Comparison of ENCODE assay signal across 26 cellular contexts in the genomic region with DNA sequence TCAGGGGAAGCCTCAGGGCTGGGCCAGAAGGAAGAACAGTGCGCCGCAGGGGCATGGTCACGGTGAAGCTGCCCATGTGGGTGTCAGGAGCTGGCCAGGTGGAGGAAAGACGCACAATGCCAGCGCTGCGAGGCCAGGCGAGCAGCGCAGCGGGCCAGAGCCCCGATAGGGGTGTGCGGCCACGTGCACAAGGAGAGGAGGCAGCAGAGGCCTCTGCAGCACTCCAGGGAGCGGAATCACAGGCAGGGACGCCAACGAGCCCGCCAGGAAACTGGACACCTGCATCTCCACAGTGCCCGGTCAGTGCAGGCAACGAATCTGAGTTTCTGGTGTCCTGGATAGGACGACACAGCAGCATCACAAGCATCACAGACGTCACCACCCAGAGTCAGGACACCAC. TPM values are rescaled to one million over a fixed set of nuclear protein-coding genes. Genes with fewer than 3 reads are reported as not detected.
DNase-seq lines count a peak whose midpoint lies in the region; ATAC-seq, FAIRE-seq and TF ChIP-seq lines count a peak whose summit lies in the region.
"Had no signal": no experiment of that assay in that cellular context is flagged by ENCODE, and none has a peak within 500 bp of the region (broad histone marks: within the 10 kb centered on the region; RNA-seq: fewer than 3 reads in every experiment).

No MANE protein-coding gene starts in this region.

- H3K4ac ChIP-seq in H1 (replicated peaks; ENCODE audit: insufficient read length, low read depth, low read length) (no peak overlapping the region), trophoblast cell (ENCODE audit: low read depth, low read length) (peak overlapping the region; percentile 91)

- no peak overlapping the region for H4K5ac ChIP-seq in H1 (ENCODE audit: insufficient read length, low read depth, low read length)

- H2AFZ ChIP-seq in OCI-LY1 (ENCODE audit: low read length) (no peak overlapping the region), H1 (ENCODE audit: low read length) (no peak overlapping the region), trophoblast cell (ENCODE audit: insufficient read depth, low read length, poor library complexity) (no peak overlapping the region)

- POLR2A ChIA-PET in H1 (lab: Charles Lee; ENCODE audit: partially characterized antibody): interaction anchor here (0.9 to 2.6 kb wide), 3 partner anchors 9 to 37 kb away, joined by 3 to 14 read pairs (median 3); no protein-coding TSS in a partner anchor

- H3K23me2 ChIP-seq in H1 (ENCODE audit: low read depth, low read length): no peaks in the 10 kb centered on the region

- H3K4me3 ChIP-seq in OCI-LY1 (ENCODE audit: low read depth, low read length, poor library complexity, severe bottlenecking): no peak overlapping the region
- H3K4me3 ChIP-seq in H1 (ENCODE audit: extremely low read depth in 1 of 4, insufficient read depth in 2 of 4, low read depth in 3 of 4, low read length in 4 of 4): no peak overlapping the region
- H3K4me3 ChIP-seq in trophoblast cell (ENCODE audit: low read depth, low read length): no peak overlapping the region
- H3K4me3 ChIP-seq: colonic mucosa, gastroesophageal sphincter, HAP-1, right lobe of liver, tibial artery had no signal

- no peak overlapping the region for H2BK15ac ChIP-seq in H1 (ENCODE audit: low read length)

- H3K79me1 ChIP-seq in H1 (ENCODE audit: low read depth, low read length) (peaks cover 42% of the 10 kb centered on the region), trophoblast cell (ENCODE audit: low read length) (no peaks in the 10 kb centered on the region)

- TF ChIP-seq CTCF in OCI-LY1 (IDR thresholded peaks at IDR 0.05; ENCODE audit: low read length) (no peak), H1 (IDR thresholded peaks at IDR 0.05; ENCODE audit: control extremely low read depth in 1 of 3, insufficient read depth in 1 of 3, low read depth in 1 of 3, low read length in 3 of 3) (no peak)

- H2BK12ac ChIP-seq in H1 (ENCODE audit: low read depth, low read length): no peak overlapping the region
- H2BK12ac ChIP-seq in trophoblast cell (ENCODE audit: low read length): no peak overlapping the region

- H3K36me3 ChIP-seq in OCI-LY1 (ENCODE audit: insufficient read depth, low read length): 0 out of 2 replicates have a peak, but pooled peaks cover 3% of the 10 kb centered on the region
- H3K36me3 ChIP-seq in H1 (ENCODE audit: control insufficient read depth in 2 of 4, insufficient read depth in 4 of 4, low read length in 3 of 4): no peaks in the 10 kb centered on the region
- H3K36me3 ChIP-seq in trophoblast cell (ENCODE audit: control insufficient read depth in 1 of 2, insufficient read depth in 2 of 2, low read length in 2 of 2): peaks cover 0 to 2% of the 10 kb centered on the region in 2 experiments
- H3K36me3 ChIP-seq: colonic mucosa, gastroesophageal sphincter, HAP-1, right lobe of liver, spleen, tibial artery had no signal

- no peaks in the 10 kb centered on the region for H3K9me2 ChIP-seq in OCI-LY1 (ENCODE audit: low read depth, low read length)

- peaks cover 66% of the 10 kb centered on the region for H3K4me1 Mint-ChIP-seq in activated naive CD4-positive, alpha-beta T cell treated with anti-CD3 and anti-CD28 coated beads, Interleukin-2, amount 50 U/mL, for 24 hours

- no peak for TF ChIP-seq RAD21 in H1 (IDR thresholded peaks at IDR 0.05 in 1 of 2, conservative IDR thresholded peaks at IDR 0.05 in 1 of 2; ENCODE audit: low read depth in 2 of 2, low read length in 2 of 2)

- no peak overlapping the region for H2BK5ac ChIP-seq in H1 (ENCODE audit: low read depth, low read length)
- no peak overlapping the region for H2BK5ac ChIP-seq in trophoblast cell (ENCODE audit: low read depth, low read length, poor library complexity)

- no peak overlapping the region for H4K91ac ChIP-seq in H1 (replicated peaks; ENCODE audit: insufficient read length, low read length)
- H4K91ac ChIP-seq in trophoblast cell (ENCODE audit: low read depth, low read length): no peak overlapping the region

- H3K79me2 ChIP-seq in OCI-LY1 (ENCODE audit: insufficient read depth, low read length) (peaks cover 29% of the 10 kb centered on the region; the same call in 1 of the 2 replicates), H1 (ENCODE audit: control insufficient read depth in 1 of 2, insufficient read depth in 2 of 2, low read length in 2 of 2) (peaks cover 18 to 91% of the 10 kb centered on the region in 2 experiments), trophoblast cell (ENCODE audit: control insufficient read depth, insufficient read depth, low read length, poor library complexity) (peaks cover 36% of the 10 kb centered on the region)

- DNase-seq in activated naive CD4-positive, alpha-beta T cell treated with anti-CD3 and anti-CD28 coated beads, Interleukin-2, amount 50 U/mL, for 72 hours (ENCODE audit: low spot score in 2 of 2): no peak
- DNase-seq in H1 (ENCODE audit: low read depth in 1 of 2, low spot score in 2 of 2): no peak
- DNase-seq in trophoblast cell: no peak
- DNase-seq in NCI-H446 treated with DMSO at 0.1 percent for 48 hours (lab: John Stamatoyannopoulos, UW): no peak
- no peak for DNase-seq in GM12892 (ENCODE audit: insufficient read length)
- DNase-seq: activated CD4-positive, alpha-beta memory T cell treated with anti-CD3 and anti-CD28 coated beads, Interleukin-2, amount 10 ng/mL, durations not matched to agents 7 days and 5 days; activated naive CD8-positive, alpha-beta T cell treated with anti-CD3 and anti-CD28 coated beads, Interleukin-2, amount 10 ng/mL, durations not matched to agents 7 days and 5 days; colonic mucosa; effector CD4-positive, alpha-beta T cell; hypothalamus; Karpas-422; left cardiac atrium; NCI-H1417; NCI-H2081; NCI-H226; spleen; stimulated activated CD8-positive, alpha-beta memory T cell treated with anti-CD3 and anti-CD28 coated beads, Interleukin-4, amount 100 ng/mL, for 48 hours; T-helper 1 cell; tibial artery had no signal

- H3K23ac ChIP-seq in H1 (ENCODE audit: insufficient read length) (no peak overlapping the region), trophoblast cell (ENCODE audit: low read length) (no peak overlapping the region)

- H4K8ac ChIP-seq in H1 (ENCODE audit: extremely low read depth, insufficient read depth, low read length) (peak overlapping the region; percentile 58; the same call in 1 of the 2 replicates), trophoblast cell (ENCODE audit: low read depth, low read length) (no peak overlapping the region)

- H4K20me1 ChIP-seq in OCI-LY1 (ENCODE audit: insufficient read depth, low read length): no peaks in the 10 kb centered on the region
- H4K20me1 ChIP-seq in H1 (replicated peaks in 1 of 2; ENCODE audit: control insufficient read depth in 1 of 2, insufficient read depth in 2 of 2, low read length in 2 of 2): peaks cover 12 to 33% of the 10 kb centered on the region in 2 experiments

- no peak overlapping the region for H4K12ac ChIP-seq in trophoblast cell (ENCODE audit: low read depth, low read length)

- H3K36me3 Mint-ChIP-seq in activated naive CD4-positive, alpha-beta T cell treated with anti-CD3 and anti-CD28 coated beads, Interleukin-2, amount 50 U/mL, for 24 hours: peaks cover 1% of the 10 kb centered on the region
- H3K36me3 Mint-ChIP-seq in activated naive CD4-positive, alpha-beta T cell treated with anti-CD3 and anti-CD28 coated beads, Interleukin-2, amount 50 U/mL, for 72 hours: peaks cover 0 to 6% of the 10 kb centered on the region in 2 donors

- H3K18ac ChIP-seq in H1 (ENCODE audit: extremely low read depth, low read length) (no peak overlapping the region), trophoblast cell (ENCODE audit: low read length) (peak overlapping the region; percentile 37)

- no peak for ATAC-seq in activated naive CD4-positive, alpha-beta T cell treated with anti-CD3 and anti-CD28 coated beads, Interleukin-2, amount 50 U/mL, for 72 hours
- ATAC-seq in HG03045 (IDR thresholded peaks at IDR 0.05; ENCODE audit: unreplicated experiment): no peak
- ATAC-seq: gastroesophageal sphincter, left cardiac atrium, right lobe of liver had no signal

- no peak for FAIRE-seq in H1 (lab: Jason Lieb, UNC)
- FAIRE-seq in GM12892 (lab: Jason Lieb, UNC): no peak

- H3K27ac Mint-ChIP-seq in activated naive CD4-positive, alpha-beta T cell treated with anti-CD3 and anti-CD28 coated beads, Interleukin-2, amount 50 U/mL, for 24 hours: peak overlapping the region; percentile 72
- peak overlapping the region in 1 of 2 donors; percentile 63 for H3K27ac Mint-ChIP-seq in activated naive CD4-positive, alpha-beta T cell treated with anti-CD3 and anti-CD28 coated beads, Interleukin-2, amount 50 U/mL, for 72 hours

- TF ChIP-seq EP300 in H1 (IDR thresholded peaks at IDR 0.05; ENCODE audit: borderline replicate concordance in 1 of 2, low read depth in 2 of 2, low read length in 2 of 2): no peak

- H2AK5ac ChIP-seq in H1 (ENCODE audit: low read depth, low read length): no peak overlapping the region
- no peak overlapping the region for H2AK5ac ChIP-seq in trophoblast cell (ENCODE audit: low read length)

- H3K9me3 ChIP-seq in OCI-LY1 (ENCODE audit: low read length) (no peaks in the 10 kb centered on the region), H1 (ENCODE audit: insufficient read depth in 2 of 2, low read depth in 1 of 2, low read length in 1 of 2) (no peaks in the 10 kb centered on the region), trophoblast cell (ENCODE audit: insufficient read depth, low read depth, low read length) (no peaks in the 10 kb centered on the region)
- H3K9me3 ChIP-seq: colonic mucosa, gastroesophageal sphincter, HAP-1, right lobe of liver, spleen, tibial artery had no signal

- H3K9me3 Mint-ChIP-seq in activated naive CD4-positive, alpha-beta T cell treated with anti-CD3 and anti-CD28 coated beads, Interleukin-2, amount 50 U/mL, for 24 hours: no peaks in the 10 kb centered on the region
- H3K9me3 Mint-ChIP-seq in activated naive CD4-positive, alpha-beta T cell treated with anti-CD3 and anti-CD28 coated beads, Interleukin-2, amount 50 U/mL, for 72 hours: peaks cover 0 to under 1% of the 10 kb centered on the region in 2 donors
- H3K9me3 Mint-ChIP-seq: activated CD4-positive, alpha-beta memory T cell treated with anti-CD3 and anti-CD28 coated beads, Interleukin-2, amount 10 ng/mL, durations not matched to agents 7 days and 5 days; activated naive CD8-positive, alpha-beta T cell treated with anti-CD3 and anti-CD28 coated beads, Interleukin-2, amount 10 ng/mL, durations not matched to agents 7 days and 5 days; activated T-helper 2 cell treated with anti-CD3 and anti-CD28 coated beads, Interferon-gamma antibody, Interleukin-2, Interleukin-4, amounts not matched to agents 10 μg/mL and 5 μg/mL and 100 μg/mL, durations not matched to agents 14 hours and 24 hours and 36 hours had no signal

- no peak overlapping the region for H3K9ac ChIP-seq in OCI-LY1 (ENCODE audit: low read length)
- H3K9ac ChIP-seq in H1 (replicated peaks in 1 of 4; ENCODE audit: extremely low read depth in 1 of 4, low read depth in 3 of 4, low read length in 3 of 4): no peak overlapping the region
- H3K9ac ChIP-seq in trophoblast cell (ENCODE audit: low read length): no peak overlapping the region

- H3K27me3 ChIP-seq in OCI-LY1 (ENCODE audit: insufficient read depth, low read length) (no peaks in the 10 kb centered on the region), H1 (replicated peaks in 1 of 4; ENCODE audit: control insufficient read depth in 3 of 4, extremely low read depth in 1 of 4, insufficient read depth in 3 of 4, low read length in 3 of 4) (no peaks in the 10 kb centered on the region), trophoblast cell (ENCODE audit: insufficient read depth, low read length) (no peaks in the 10 kb centered on the region)
- H3K27me3 ChIP-seq: colonic mucosa, gastroesophageal sphincter, right lobe of liver, spleen, tibial artery had no signal

- no peak overlapping the region for H2BK120ac ChIP-seq in H1 (replicated peaks; ENCODE audit: low read depth, low read length)
- no peak overlapping the region for H2BK120ac ChIP-seq in trophoblast cell (ENCODE audit: insufficient read depth, low read length, poor library complexity)

- H3K27ac ChIP-seq in OCI-LY1 (ENCODE audit: low read depth, low read length, poor library complexity, severe bottlenecking) (peak overlapping the region; percentile 95), H1 (ENCODE audit: low read depth, low read length) (no peak overlapping the region), trophoblast cell (ENCODE audit: low read depth, low read length) (no peak overlapping the region)
- H3K27ac ChIP-seq: colonic mucosa, gastroesophageal sphincter, right lobe of liver, tibial artery had no signal

- no peaks in the 10 kb centered on the region for H3K27me3 Mint-ChIP-seq in activated naive CD4-positive, alpha-beta T cell treated with anti-CD3 and anti-CD28 coated beads, Interleukin-2, amount 50 U/mL, for 24 hours
- H3K27me3 Mint-ChIP-seq: activated CD4-positive, alpha-beta memory T cell treated with anti-CD3 and anti-CD28 coated beads, Interleukin-2, amount 10 ng/mL, durations not matched to agents 7 days and 5 days; activated naive CD8-positive, alpha-beta T cell treated with anti-CD3 and anti-CD28 coated beads, Interleukin-2, amount 10 ng/mL, durations not matched to agents 7 days and 5 days had no signal

- H3F3A ChIP-seq in OCI-LY1 (ENCODE audit: insufficient read depth, low read length): no peaks in the 10 kb centered on the region

- CTCF ChIA-PET in H1 (lab: Charles Lee; ENCODE audit: partially characterized antibody): interaction anchor here (1.0 to 2.6 kb wide), 6 partner anchors 10 to 147 kb away, joined by 3 to 11 read pairs (median 6); no protein-coding TSS in a partner anchor

- no peak overlapping the region for H3K4me3 Mint-ChIP-seq in activated naive CD4-positive, alpha-beta T cell treated with anti-CD3 and anti-CD28 coated beads, Interleukin-2, amount 50 U/mL, for 24 hours
- H3K4me3 Mint-ChIP-seq: activated CD4-positive, alpha-beta memory T cell treated with anti-CD3 and anti-CD28 coated beads, Interleukin-2, amount 10 ng/mL, durations not matched to agents 7 days and 5 days had no signal

- no peak overlapping the region for H3K56ac ChIP-seq in H1 (replicated peaks; ENCODE audit: insufficient read length, low read depth, low read length)

- H3K14ac ChIP-seq in H1 (ENCODE audit: insufficient read length): no peak overlapping the region
- H3K14ac ChIP-seq in trophoblast cell (ENCODE audit: low read length): peak overlapping the region; percentile 50

- TF ChIP-seq POLR2A in H1 (IDR thresholded peaks at IDR 0.05; ENCODE audit: control extremely low read depth in 1 of 2, low read depth in 2 of 2, low read length in 2 of 2) (no peak), GM12892 (IDR thresholded peaks at IDR 0.05; ENCODE audit: low read depth, low read length) (no peak)

- H3K4me1 ChIP-seq in OCI-LY1 (ENCODE audit: insufficient read depth, low read length, severe bottlenecking) (peaks cover 35% of the 10 kb centered on the region), H1 (replicated peaks in 1 of 4; ENCODE audit: control insufficient read depth in 3 of 4, insufficient read depth in 4 of 4, low read length in 3 of 4) (peaks cover 2 to 22% (median 10%) of the 10 kb centered on the region in 4 experiments), trophoblast cell (ENCODE audit: control insufficient read depth in 1 of 2, insufficient read depth in 2 of 2, low read length in 2 of 2) (peaks cover 10 to 14% of the 10 kb centered on the region in 2 experiments)
- H3K4me1 ChIP-seq: colonic mucosa, HAP-1 had no signal

- 94% methylated on average over 18 of the region's 20 CpGs; no CpG with 5 or more reads in 1 of the 2 experiments for WGBS in H1 (ENCODE audit: extremely low coverage in 1 of 2, insufficient coverage in 1 of 2, insufficient read length in 1 of 2, insufficient replicate concordance in 2 of 2, low coverage in 1 of 2, low lambda C conversion rate in 2 of 2, missing lambda C conversion rate in 1 of 2), 2 experiments
- no CpG with 5 or more reads among the region's 20 CpGs for WGBS in trophoblast cell (ENCODE audit: extremely low coverage, insufficient coverage, insufficient read length)

- H3K4me2 ChIP-seq in OCI-LY1 (ENCODE audit: low read length): 0 out of 2 replicates have a peak overlapping the region, but pooled peaks have one; percentile 51
- H3K4me2 ChIP-seq in H1 (ENCODE audit: insufficient read depth in 1 of 2, low read depth in 2 of 2, low read length in 2 of 2): no peak overlapping the region
- no peak overlapping the region for H3K4me2 ChIP-seq in trophoblast cell (ENCODE audit: low read length)

- no peak overlapping the region for H2BK20ac ChIP-seq in H1 (ENCODE audit: low read length)

RNA-seq across cellular contexts. Expression of a gene that starts 35.7 kb away (rescaled TPM):
- total RNA-seq in activated naive CD4-positive, alpha-beta T cell treated with anti-CD3 and anti-CD28 coated beads, Interleukin-2, amount 50 U/mL, for 72 hours: 10 to 100 TPM; 16.3 to 22.0 TPM
- total RNA-seq in H1 (2021; fragmentation: NEBNext Ultra II Directional; extraction: Animal tissue kit (Norgen Biotek cat#: 25700)): 30.1 and 33.0 TPM in 2 replicates
- 16.0 and 25.8 TPM in 2 replicates for polyA plus RNA-seq in H1 (2011; rRNA removed)
- polyA plus RNA-seq in H1 (2011; cell fraction: cytosol; rRNA removed): 12.2 TPM
- polyA plus RNA-seq in H1 (2011; cell fraction: nucleus; rRNA removed): 17.4 TPM
- 17.8 to 35.7 TPM (median 25.0 TPM) in 4 replicates for polyA plus RNA-seq in H1 (2012, experiment 1 of 2)
- polyA plus RNA-seq in H1 (2012, experiment 2 of 2): 9.2 TPM
- polyA plus RNA-seq in H1 (2013, experiment 1 of 2): 24.0 TPM
- 19.7 TPM for polyA plus RNA-seq in H1 (2013, experiment 2 of 2)
- polyA minus RNA-seq in H1 (2011; rRNA and poly(A)+ RNA removed): 4.3 and 4.6 TPM in 2 replicates
- 34.5 TPM for polyA minus RNA-seq in H1 (2011; cell fraction: cytosol; rRNA and poly(A)+ RNA removed)
- 16.3 TPM for polyA minus RNA-seq in H1 (2011; cell fraction: nucleus; rRNA and poly(A)+ RNA removed)
- polyA plus RNA-seq in trophoblast cell (2013): 49.8 TPM in 2 replicates
- polyA plus RNA-seq in GM12892 (2012; ENCODE audit: missing spikeins): 7.8 TPM
